In genomic region chr17:42340691-42341127, GRCh38 we compare ENCODE assay signal across 13 cellular contexts. TPM values are rescaled to one million over a fixed set of nuclear protein-coding genes. Genes with fewer than 3 reads are reported as not detected.
DNase-seq lines count a peak whose midpoint lies in the region; ATAC-seq and TF ChIP-seq lines count a peak whose summit lies in the region.
"Had no signal": no experiment of that assay in that cellular context is flagged by ENCODE, and none has a peak within 500 bp of the region (broad histone marks: within the 10 kb centered on the region; RNA-seq: fewer than 3 reads in every experiment).

No MANE protein-coding gene starts in this region.

- POLR2A ChIA-PET in activated CD8-positive, alpha-beta T cell treated with anti-CD3 and anti-CD28 coated beads, Interleukin-2, amount 10 ng/mL, durations not matched to agents 7 days and 5 days (lab: Charles Lee), result interaction anchor here (0.9 to 3.0 kb wide), 2 partner anchors 21 to 48 kb away, joined by 4 to 24 read pairs; partner anchors contain the start of gene STAT3

- DNase-seq in stimulated activated naive CD4-positive, alpha-beta T cell treated with Interleukin-2 at 50 U/mL for 16 hours (lab: John Stamatoyannopoulos, UW), result peak; percentile 38
- DNase-seq in stimulated activated naive CD4-positive, alpha-beta T cell (lab: John Stamatoyannopoulos, UW), result no peak
- DNase-seq in activated CD8-positive, alpha-beta T cell treated with anti-CD3 and anti-CD28 coated beads, Interleukin-2, amount 10 ng/mL, durations not matched to agents 7 days and 5 days, result peak; percentile 42
- DNase-seq in effector memory CD8-positive, alpha-beta T cell, result no peak
- DNase-seq in middle frontal gyrus (ENCODE audit: extremely low spot score, low spot score) (no peak), NCI-H1417 treated with DMSO at 0.1 percent for 48 hours (lab: John Stamatoyannopoulos, UW) (no peak), vagina (ENCODE audit: extremely low spot score in 2 of 2) (no peak)
- DNase-seq: NCI-H1436, nephron progenitor cell, T-helper 9 cell had no signal

- H3K9me3 Mint-ChIP-seq in activated CD8-positive, alpha-beta T cell treated with anti-CD3 and anti-CD28 coated beads, Interleukin-2, amount 10 ng/mL, durations not matched to agents 7 days and 5 days (ENCODE audit: insufficient read depth), result no peaks in the 10 kb centered on the region
- H3K9me3 Mint-ChIP-seq in effector memory CD8-positive, alpha-beta T cell, result no peaks in the 10 kb centered on the region
- H3K9me3 Mint-ChIP-seq: nephron progenitor cell had no signal

- no peak for TF ChIP-seq CTCF in vagina (IDR thresholded peaks at IDR 0.05)

- H3K4me3 Mint-ChIP-seq in activated CD8-positive, alpha-beta T cell treated with anti-CD3 and anti-CD28 coated beads, Interleukin-2, amount 10 ng/mL, durations not matched to agents 7 days and 5 days, result no peak overlapping the region
- no peak overlapping the region for H3K4me3 Mint-ChIP-seq in effector memory CD8-positive, alpha-beta T cell
- H3K4me3 Mint-ChIP-seq: nephron progenitor cell had no signal

- TF ChIP-seq POLR2A in vagina (IDR thresholded peaks at IDR 0.05), result no peak

- no peaks in the 10 kb centered on the region for H3K27me3 Mint-ChIP-seq in activated CD8-positive, alpha-beta T cell treated with anti-CD3 and anti-CD28 coated beads, Interleukin-2, amount 10 ng/mL, durations not matched to agents 7 days and 5 days (ENCODE audit: low read depth)
- H3K27me3 Mint-ChIP-seq in effector memory CD8-positive, alpha-beta T cell, result no peaks in the 10 kb centered on the region

- peaks cover 63% of the 10 kb centered on the region for H3K4me1 Mint-ChIP-seq in activated CD8-positive, alpha-beta T cell treated with anti-CD3 and anti-CD28 coated beads, Interleukin-2, amount 10 ng/mL, durations not matched to agents 7 days and 5 days (ENCODE audit: low read depth)
- peaks cover 27 to 37% of the 10 kb centered on the region in 2 donors for H3K4me1 Mint-ChIP-seq in effector memory CD8-positive, alpha-beta T cell (ENCODE audit: low read depth in 2 of 2)

- H3K27ac Mint-ChIP-seq in activated CD8-positive, alpha-beta T cell treated with anti-CD3 and anti-CD28 coated beads, Interleukin-2, amount 10 ng/mL, durations not matched to agents 7 days and 5 days, result peak overlapping the region; percentile 62
- peak overlapping the region; percentile 83 to 84 for H3K27ac Mint-ChIP-seq in effector memory CD8-positive, alpha-beta T cell
- H3K27ac Mint-ChIP-seq: nephron progenitor cell had no signal

- peak; percentile 36 for ATAC-seq in activated CD8-positive, alpha-beta T cell treated with anti-CD3 and anti-CD28 coated beads, Interleukin-2, amount 10 ng/mL, durations not matched to agents 7 days and 5 days
- peak; percentile 34 for ATAC-seq in effector memory CD8-positive, alpha-beta T cell (replicated peaks)
- ATAC-seq in HG03469 (IDR thresholded peaks at IDR 0.05; ENCODE audit: unreplicated experiment), result no peak

- H3K36me3 ChIP-seq in vagina, result peaks cover 5 to 89% of the 10 kb centered on the region in 2 donors

- no peaks in the 10 kb centered on the region for H3K9me3 ChIP-seq in vagina
- H3K9me3 ChIP-seq: ascending aorta had no signal

- no peaks in the 10 kb centered on the region for H3K4me1 ChIP-seq in vagina
- H3K4me1 ChIP-seq: ascending aorta had no signal

- no peak overlapping the region for H3K27ac ChIP-seq in vagina
- H3K27ac ChIP-seq: ascending aorta, HL-60 had no signal

- CTCF ChIA-PET in activated CD8-positive, alpha-beta T cell treated with anti-CD3 and anti-CD28 coated beads, Interleukin-2, amount 10 ng/mL, durations not matched to agents 7 days and 5 days (lab: Charles Lee), result interaction anchor here (0.6 to 4.3 kb wide), 13 partner anchors 10 to 1143 kb away, joined by 3 to 27 read pairs (median 4); partner anchors contain the start of genes DHX8 and STAT3

- intact Hi-C loops in vagina (cut with DNase I), result no loop called here

- no peaks in the 10 kb centered on the region for H3K27me3 ChIP-seq in vagina
- H3K27me3 ChIP-seq: ascending aorta had no signal

- H3K36me3 Mint-ChIP-seq in activated CD8-positive, alpha-beta T cell treated with anti-CD3 and anti-CD28 coated beads, Interleukin-2, amount 10 ng/mL, durations not matched to agents 7 days and 5 days (ENCODE audit: low read depth), result peaks cover 61% of the 10 kb centered on the region
- peaks cover 85% of the 10 kb centered on the region for H3K36me3 Mint-ChIP-seq in effector memory CD8-positive, alpha-beta T cell (ENCODE audit: insufficient read depth)

- no peak overlapping the region for H3K4me3 ChIP-seq in vagina
- H3K4me3 ChIP-seq: ascending aorta had no signal

RNA-seq across cellular contexts. Expression of gene STAT3, which starts 47.5 kb away (rescaled TPM):
- total RNA-seq in activated CD8-positive, alpha-beta T cell treated with anti-CD3 and anti-CD28 coated beads, Interleukin-2, amount 10 ng/mL, durations not matched to agents 7 days and 5 days, result 100 to 1,000 TPM in 1 of 2 experiments, 10 to 100 TPM in 1; 94.7 to 101 TPM
- 210 TPM for total RNA-seq in vagina

RNA-seq across cellular contexts. Expression of gene STAT5A, which starts 52.4 kb away (rescaled TPM):
- total RNA-seq in activated CD8-positive, alpha-beta T cell treated with anti-CD3 and anti-CD28 coated beads, Interleukin-2, amount 10 ng/mL, durations not matched to agents 7 days and 5 days, result 100 to 1,000 TPM; 117 to 119 TPM
- total RNA-seq in vagina, result 38.3 TPM

Comparison
In these comparisons a context has a peak if more than half of its experiments do, and no peak if none do; other contexts are left out.
1. DNase-seq: peak in stimulated activated naive CD4-positive, alpha-beta T cell treated with Interleukin-2 at 50 U/mL for 16 hours (single experiment) and activated CD8-positive, alpha-beta T cell treated with anti-CD3 and anti-CD28 coated beads, Interleukin-2, amount 10 ng/mL, durations not matched to agents 7 days and 5 days (single experiment); none in stimulated activated naive CD4-positive, alpha-beta T cell (0 of 6), effector memory CD8-positive, alpha-beta T cell (0 of 3), middle frontal gyrus (single experiment), NCI-H1417 treated with DMSO at 0.1 percent for 48 hours (single experiment) and vagina (0 of 2).